Comparison of ENCODE assay signal across 8 cellular contexts in the genomic region with DNA sequence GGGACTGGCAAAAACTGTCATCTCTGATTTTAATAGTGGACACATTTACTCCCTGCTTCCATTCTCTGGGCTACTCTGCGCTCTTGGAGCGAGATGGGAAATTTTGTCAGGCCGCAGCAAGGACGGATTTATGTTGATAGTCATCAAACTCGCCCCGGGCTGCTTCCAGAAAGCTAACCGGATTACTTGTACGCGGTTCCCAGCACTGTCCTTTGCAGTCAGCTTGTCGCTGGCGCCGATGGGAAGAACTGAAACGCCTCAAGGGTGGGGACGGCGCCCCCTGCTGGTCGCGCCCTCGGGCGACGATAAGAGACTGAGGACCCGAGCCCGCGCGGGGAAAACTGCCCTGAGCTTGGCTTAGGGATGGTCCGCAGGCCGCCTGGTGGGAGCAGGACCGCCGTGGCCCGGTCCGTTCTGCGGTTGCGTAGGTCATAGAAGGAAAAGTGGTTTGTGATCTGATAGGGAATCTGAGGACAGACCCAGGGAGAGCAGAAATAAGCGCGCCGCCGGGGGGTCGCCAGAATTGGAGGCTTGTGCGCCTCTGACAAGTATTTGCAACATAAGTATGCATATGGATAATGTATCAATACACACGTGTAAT. TPM values are rescaled to one million over a fixed set of nuclear protein-coding genes. Genes with fewer than 3 reads are reported as not detected.
DNase-seq lines count a peak whose midpoint lies in the region; ATAC-seq and TF ChIP-seq lines count a peak whose summit lies in the region.

No MANE protein-coding gene starts in this region.

- no peaks in the 10 kb centered on the region for H3K9me3 Mint-ChIP-seq in stimulated activated naive CD8-positive, alpha-beta T cell treated with anti-CD3 and anti-CD28 coated beads, Interleukin-15, amount 100 ng/mL, for 72 hours

- H3K4me1 Mint-ChIP-seq in stimulated activated naive CD8-positive, alpha-beta T cell treated with anti-CD3 and anti-CD28 coated beads, Interleukin-15, amount 100 ng/mL, for 72 hours, result peaks cover 36% of the 10 kb centered on the region

- H3K4me2 ChIP-seq in DND-41 (ENCODE audit: insufficient read depth, low read length) (peak overlapping the region; percentile 93), GM23248 (ENCODE audit: unreplicated experiment) (peak overlapping the region; percentile 86), Loucy (ENCODE audit: low read depth, low read length, poor library complexity, severe bottlenecking) (peak overlapping the region; percentile 87), neural cell (ENCODE audit: low read length) (peak overlapping the region; percentile 97)

- H3K9ac ChIP-seq in DND-41 (ENCODE audit: low read depth, low read length) (peak overlapping the region; percentile 73), GM23248 (peak overlapping the region; percentile 95), Loucy (ENCODE audit: low read depth, low read length, poor library complexity, severe bottlenecking) (peak overlapping the region; percentile 92), neural cell (ENCODE audit: low read length) (peak overlapping the region; percentile 20)

- CTCF ChIA-PET in RWPE1 (lab: Yijun Ruan, JAX), result interaction anchor here (0.5 to 3.0 kb wide), 22 partner anchors 9 to 1740 kb away, joined by 3 to 39 read pairs (median 4); a partner anchor contains a TSS

- H3K9me2 ChIP-seq in GM23248 (ENCODE audit: insufficient read depth) (no peaks in the 10 kb centered on the region), Loucy (replicated peaks; ENCODE audit: low read depth, low read length) (no peaks in the 10 kb centered on the region), neural cell (ENCODE audit: insufficient read depth, low read length) (no peaks in the 10 kb centered on the region)

- TF ChIP-seq RAD21 in neural cell (conservative IDR thresholded peaks at IDR 0.05), result peak; percentile 86

- H4K20me1 ChIP-seq in DND-41 (ENCODE audit: insufficient read depth, low read length) (peaks cover 9% of the 10 kb centered on the region), GM23248 (ENCODE audit: insufficient read depth) (no peaks in the 10 kb centered on the region), Loucy (ENCODE audit: insufficient read depth, low read length, poor library complexity, severe bottlenecking) (peaks cover 11% of the 10 kb centered on the region), neural cell (ENCODE audit: insufficient read depth) (no peaks in the 10 kb centered on the region)

- H3K79me2 ChIP-seq in DND-41 (ENCODE audit: insufficient read depth, low read length) (peaks cover 21% of the 10 kb centered on the region), GM23248 (ENCODE audit: insufficient read depth) (peaks cover 30% of the 10 kb centered on the region), Loucy (ENCODE audit: insufficient read depth, low read length) (peaks cover 30% of the 10 kb centered on the region), neural cell (replicated peaks; ENCODE audit: insufficient read depth, low read length) (peaks cover 10% of the 10 kb centered on the region)

- DNase-seq in DND-41 (peak; percentile 89), GM23248 (peak; percentile 92), RWPE1 (ENCODE audit: low spot score) (peak; percentile 68), foreskin fibroblast (peak; percentile 85 to 97)
- peak; percentile 84 for DNase-seq in activated T-helper 9 cell treated with anti-CD3 and anti-CD28 coated beads, Interleukin-2, amount 50 U/mL, for 16 hours (ENCODE audit: low read depth)
- DNase-seq in stimulated activated naive CD8-positive, alpha-beta T cell treated with anti-CD3 and anti-CD28 coated beads, Interleukin-15, amount 100 ng/mL, for 72 hours, result peak; percentile 86 to 87

- ATAC-seq in DND-41 (ENCODE audit: insufficient read depth, low read depth), result peak; percentile 83
- ATAC-seq in stimulated activated naive CD8-positive, alpha-beta T cell treated with anti-CD3 and anti-CD28 coated beads, Interleukin-15, amount 100 ng/mL, for 72 hours, result peak; percentile 75

- H2AFZ ChIP-seq in DND-41 (ENCODE audit: low read depth, low read length) (peak overlapping the region; percentile 79), GM23248 (peak overlapping the region; percentile 87), Loucy (ENCODE audit: low read length) (peak overlapping the region; percentile 53; the same call in 1 of the 2 replicates), neural cell (ENCODE audit: low read depth, low read length) (peak overlapping the region; percentile 16)

- H3K27me3 ChIP-seq in DND-41 (ENCODE audit: insufficient read depth, low read length, poor library complexity), result no peaks in the 10 kb centered on the region
- H3K27me3 ChIP-seq in GM23248 (replicated peaks; ENCODE audit: insufficient read depth), result no peaks in the 10 kb centered on the region; the same call in 1 of the 2 replicates
- no peaks in the 10 kb centered on the region for H3K27me3 ChIP-seq in Loucy (ENCODE audit: insufficient read depth, low read length, poor library complexity, severe bottlenecking)
- peaks cover 44% of the 10 kb centered on the region for H3K27me3 ChIP-seq in neural cell (ENCODE audit: insufficient read depth, low read depth, low read length)

- 1 to 2% methylated on average over 36 to 39 of the region's 39 CpGs for WGBS in GM23248 (ENCODE audit: low coverage in 1 of 2, low lambda C conversion rate in 2 of 2, missing lambda C conversion rate in 2 of 2), 2 experiments

- peaks cover 28% of the 10 kb centered on the region for H3K27me3 Mint-ChIP-seq in stimulated activated naive CD8-positive, alpha-beta T cell treated with anti-CD3 and anti-CD28 coated beads, Interleukin-15, amount 100 ng/mL, for 72 hours

- peaks cover 24% of the 10 kb centered on the region for H3K4me1 ChIP-seq in DND-41 (ENCODE audit: insufficient read depth, low read length)
- 0 out of 2 replicates have a peak, but pooled peaks cover 5% of the 10 kb centered on the region for H3K4me1 ChIP-seq in GM23248 (ENCODE audit: insufficient read depth)
- peaks cover 14% of the 10 kb centered on the region for H3K4me1 ChIP-seq in Loucy (ENCODE audit: insufficient read depth, low read length, poor library complexity, severe bottlenecking)

- in situ Hi-C loops in GM23248 (cut with MboI), result no loop called here

- no peak overlapping the region for H3K4me3 Mint-ChIP-seq in stimulated activated naive CD8-positive, alpha-beta T cell treated with anti-CD3 and anti-CD28 coated beads, Interleukin-15, amount 100 ng/mL, for 72 hours

- H3K36me3 ChIP-seq in DND-41 (ENCODE audit: insufficient read depth, low read length), result peaks cover 24% of the 10 kb centered on the region
- H3K36me3 ChIP-seq in GM23248 (ENCODE audit: low read depth), result peaks cover 14% of the 10 kb centered on the region
- H3K36me3 ChIP-seq in Loucy (ENCODE audit: insufficient read depth, low read length), result peaks cover 5% of the 10 kb centered on the region; the same call in 1 of the 2 replicates
- H3K36me3 ChIP-seq in neural cell (ENCODE audit: insufficient read depth, low read length), result no peaks in the 10 kb centered on the region

- no peak for TF ChIP-seq EP300 in neural cell (conservative IDR thresholded peaks at IDR 0.05; ENCODE audit: poor library complexity, severe bottlenecking)

- H3K4me3 ChIP-seq in DND-41 (ENCODE audit: low read depth in 1 of 2, low read length in 2 of 2) (peak overlapping the region; percentile 58 to 84; a peak in 3 of 4 replicates), GM23248 (peak overlapping the region; percentile 96), Loucy (ENCODE audit: low read length, poor library complexity, severe bottlenecking) (peak overlapping the region; percentile 97), foreskin fibroblast (ENCODE audit: low read depth in 1 of 2, low read length in 2 of 2) (peak overlapping the region; percentile 93 to 98), neural cell (ENCODE audit: low read length) (peak overlapping the region; percentile 85)

- H3K27ac Mint-ChIP-seq in stimulated activated naive CD8-positive, alpha-beta T cell treated with anti-CD3 and anti-CD28 coated beads, Interleukin-15, amount 100 ng/mL, for 72 hours, result no peak overlapping the region

- POLR2A ChIA-PET in RWPE1 (lab: Yijun Ruan, JAX; ENCODE audit: low non-redundant PET), result no interaction called here

- TF ChIP-seq CTCF in DND-41 (IDR thresholded peaks at IDR 0.05; ENCODE audit: borderline replicate concordance, extremely low read depth, low read length, poor library complexity, severe bottlenecking) (peak; percentile 92), Loucy (conservative IDR thresholded peaks at IDR 0.05; ENCODE audit: low read length) (peak; percentile 88), RWPE1 (conservative IDR thresholded peaks at IDR 0.05; ENCODE audit: low read depth) (peak; percentile 91), foreskin fibroblast (IDR thresholded peaks at IDR 0.05; ENCODE audit: low read depth, low read length) (peak; percentile 94), neural cell (IDR thresholded peaks at IDR 0.05; ENCODE audit: poor library complexity, severe bottlenecking) (peak; percentile 95)

- peak overlapping the region; percentile 61 for H3K27ac ChIP-seq in DND-41 (ENCODE audit: low read length)
- H3K27ac ChIP-seq in GM23248, result peak overlapping the region; percentile 71
- peak overlapping the region; percentile 84 for H3K27ac ChIP-seq in RWPE1
- H3K27ac ChIP-seq in neural cell (ENCODE audit: low read length), result no peak overlapping the region

- H3K9me3 ChIP-seq in DND-41 (ENCODE audit: insufficient read depth, low read length, severe bottlenecking) (no peaks in the 10 kb centered on the region), GM23248 (ENCODE audit: low read depth) (no peaks in the 10 kb centered on the region), Loucy (ENCODE audit: insufficient read depth, low read depth, low read length) (no peaks in the 10 kb centered on the region), neural cell (ENCODE audit: low read length) (peaks cover 4% of the 10 kb centered on the region)

- H3F3A ChIP-seq in GM23248 (ENCODE audit: insufficient read depth) (peaks cover 32% of the 10 kb centered on the region; the same call in 1 of the 2 replicates), Loucy (ENCODE audit: low read depth) (no peaks in the 10 kb centered on the region), neural cell (ENCODE audit: insufficient read depth, low read length, poor library complexity, severe bottlenecking) (peaks cover 7% of the 10 kb centered on the region)

TF ChIP-seq in neural cell, 6 proteins besides CTCF, POLR2A, EP300 and RAD21:
- TF ChIP-seq SMC3 (conservative IDR thresholded peaks at IDR 0.05; ENCODE audit: poor library complexity) (peak; percentile 97), EZH2 (IDR thresholded peaks at IDR 0.05; ENCODE audit: borderline replicate concordance, insufficient read depth, low read length, poor library complexity, severe bottlenecking) (no peak), MXI1 (conservative IDR thresholded peaks at IDR 0.05; ENCODE audit: poor library complexity, severe bottlenecking) (peak; percentile 31)

RNA-seq across cellular contexts. Expression of a gene that starts 1.0 kb away (rescaled TPM):
- total RNA-seq in GM23248 (2014; rRNA removed; shearing (Covaris generic)), result 10.9 and 12.9 TPM in 2 replicates
- polyA plus RNA-seq in GM23248 (2016; fragmentation: Nextera tagmentation; extraction: Ambion mirVana) (17.3 and 17.6 TPM in 2 replicates), neural cell (22.4 and 26.1 TPM in 2 replicates)
- polyA minus RNA-seq in neural cell, result 16.4 and 21.2 TPM in 2 replicates

RNA-seq across cellular contexts. Expression of a gene that starts 57.6 kb away (rescaled TPM):
- total RNA-seq in GM23248 (2014; rRNA removed; shearing (Covaris generic)), result 81.6 and 87.2 TPM in 2 replicates
- polyA plus RNA-seq in GM23248 (2016; fragmentation: Nextera tagmentation; extraction: Ambion mirVana) (67.1 and 70.8 TPM in 2 replicates), neural cell (125 and 138 TPM in 2 replicates)
- polyA minus RNA-seq in neural cell, result 92.0 and 99.3 TPM in 2 replicates

Comparison
In these comparisons a context has a peak if more than half of its experiments do, and no peak if none do; other contexts are left out.
1. H2AFZ ChIP-seq: peak in every context shown above with its lines; median percentile 87 in GM23248; 79 in DND-41; 53 in Loucy; 16 in neural cell.
2. H3K9ac ChIP-seq: peak in every context shown above with its lines; median percentile 95 in GM23248; 92 in Loucy; 73 in DND-41; 20 in neural cell.